In the genomic region with DNA sequence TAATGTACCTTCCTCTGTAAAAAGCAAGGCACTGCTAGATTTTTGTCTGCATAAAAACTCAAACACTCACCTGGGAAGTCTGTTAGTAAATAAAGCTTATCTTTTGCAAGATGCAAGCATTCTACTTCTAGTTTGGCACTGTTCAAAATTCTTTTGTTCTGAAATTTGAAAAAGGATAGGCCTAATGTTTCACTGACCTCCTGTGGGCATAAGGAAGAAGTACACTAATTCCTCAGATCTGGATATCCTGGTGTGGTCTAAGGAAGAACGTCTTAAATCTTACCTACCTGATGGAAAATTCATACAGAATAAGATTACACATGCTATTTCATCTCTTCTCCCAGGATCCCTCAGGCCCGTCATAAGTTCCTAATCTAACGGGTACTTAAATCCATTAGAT, we compare ENCODE assay signal across 9 cellular contexts.
DNase-seq lines count a peak whose midpoint lies in the region; ATAC-seq and TF ChIP-seq lines count a peak whose summit lies in the region.
"Had no signal": no experiment of that assay in that cellular context is flagged by ENCODE, and none has a peak within 500 bp of the region (broad histone marks: within the 10 kb centered on the region; RNA-seq: fewer than 3 reads in every experiment).

No MANE protein-coding gene starts in this region.

- H3K27ac ChIP-seq in breast epithelium, result no peak overlapping the region
- no peak overlapping the region for H3K27ac ChIP-seq in tibial nerve

- no peak overlapping the region for H3K4me3 Mint-ChIP-seq in mesothelial cell of epicardium
- H3K4me3 Mint-ChIP-seq: IgD-negative memory B cell had no signal

- intact Hi-C loops in breast epithelium (cut with DNase I; ENCODE audit: low total_unique reads), result no loop called here

- ATAC-seq in HG03159 (IDR thresholded peaks at IDR 0.05; ENCODE audit: unreplicated experiment) (no peak), HG03097 (IDR thresholded peaks at IDR 0.05; ENCODE audit: low FRiP score, unreplicated experiment) (no peak)

- H3K27ac Mint-ChIP-seq in mesothelial cell of epicardium, result no peak overlapping the region
- H3K27ac Mint-ChIP-seq: IgD-negative memory B cell had no signal

- H3K4me3 ChIP-seq in breast epithelium (no peak overlapping the region), tibial nerve (no peak overlapping the region)

- peaks cover 25% of the 10 kb centered on the region for H3K4me1 Mint-ChIP-seq in mesothelial cell of epicardium

- H3K4me1 ChIP-seq in breast epithelium (no peaks in the 10 kb centered on the region), tibial nerve (no peaks in the 10 kb centered on the region)

- H3K27me3 Mint-ChIP-seq in mesothelial cell of epicardium (ENCODE audit: low read depth), result peaks cover 9% of the 10 kb centered on the region

- WGBS in tibial nerve, 2 donors, result 69 to 70% methylated on average over 3 of the region's 3 CpGs

- H3K27me3 ChIP-seq in breast epithelium, result no peaks in the 10 kb centered on the region
- no peaks in the 10 kb centered on the region for H3K27me3 ChIP-seq in tibial nerve

- H3K36me3 Mint-ChIP-seq in mesothelial cell of epicardium, result no peaks in the 10 kb centered on the region
- H3K36me3 Mint-ChIP-seq: IgD-negative memory B cell had no signal

- H3K36me3 ChIP-seq in breast epithelium (no peaks in the 10 kb centered on the region), tibial nerve (no peaks in the 10 kb centered on the region)

- DNase-seq in DMS153 treated with DMSO at 0.1 percent for 48 hours (lab: John Stamatoyannopoulos, UW; ENCODE audit: unreplicated experiment) (peak; percentile 25), NCI-H1694 treated with DMSO at 0.1 percent for 48 hours (lab: John Stamatoyannopoulos, UW) (peak; percentile 68), breast epithelium (ENCODE audit: low spot score in 2 of 2) (no peak), mesothelial cell of epicardium (ENCODE audit: low spot score in 2 of 2, unreplicated experiment in 2 of 2) (no peak), GOT3 (lab: John Stamatoyannopoulos, UW) (no peak), tibial nerve (ENCODE audit: low spot score in 2 of 2) (no peak)

- TF ChIP-seq POLR2A in breast epithelium (IDR thresholded peaks at IDR 0.05), result no peak
- no peak for TF ChIP-seq POLR2A in tibial nerve (IDR thresholded peaks at IDR 0.05)

- peaks cover 7% of the 10 kb centered on the region for H3K9me3 Mint-ChIP-seq in mesothelial cell of epicardium
- H3K9me3 Mint-ChIP-seq: IgD-negative memory B cell had no signal

- TF ChIP-seq CTCF in breast epithelium (IDR thresholded peaks at IDR 0.05) (peak in 2 of 3 donors; percentile 32 to 38), mesothelial cell of epicardium (IDR thresholded peaks at IDR 0.05; ENCODE audit: unreplicated experiment) (peak; percentile 41), tibial nerve (IDR thresholded peaks at IDR 0.05) (peak in 1 of 5 experiments; percentile 8)

- TF ChIP-seq EP300 in tibial nerve (IDR thresholded peaks at IDR 0.05), result no peak

- H3K9me3 ChIP-seq in breast epithelium (no peaks in the 10 kb centered on the region), tibial nerve (no peaks in the 10 kb centered on the region)

Comparison
In these comparisons a context has a peak if more than half of its experiments do, and no peak if none do; other contexts are left out.
1. DNase-seq: peak in DMS153 treated with DMSO at 0.1 percent for 48 hours (single experiment) and NCI-H1694 treated with DMSO at 0.1 percent for 48 hours (single experiment); none in breast epithelium (0 of 2), mesothelial cell of epicardium (0 of 2), GOT3 (single experiment) and tibial nerve (0 of 2).